In genomic region chr1:39408641-39409054, GRCh38 we compare ENCODE assay signal across 8 cellular contexts.
DNase-seq lines count a peak whose midpoint lies in the region; ATAC-seq and TF ChIP-seq lines count a peak whose summit lies in the region.

No MANE protein-coding gene starts in this region.

- peaks cover 13% of the 10 kb centered on the region for H3K36me3 Mint-ChIP-seq in activated CD4-positive, alpha-beta T cell treated with anti-CD3 and anti-CD28 coated beads, Interleukin-2, amount 10 ng/mL, durations not matched to agents 24 days and 14 days (ENCODE audit: low read depth)

- H3K27me3 ChIP-seq in colonic mucosa: no peaks in the 10 kb centered on the region

- no peak for TF ChIP-seq CTCF in AG09319 (IDR thresholded peaks at IDR 0.05; ENCODE audit: low read depth, low read length)
- no peak for TF ChIP-seq CTCF in colonic mucosa (IDR thresholded peaks at IDR 0.05)

- peak overlapping the region; percentile 90 for H3K4me3 Mint-ChIP-seq in activated CD4-positive, alpha-beta T cell treated with anti-CD3 and anti-CD28 coated beads, Interleukin-2, amount 10 ng/mL, durations not matched to agents 24 days and 14 days

- H3K36me3 ChIP-seq in colonic mucosa: no peaks in the 10 kb centered on the region

- peak overlapping the region; percentile 80 for H3K27ac ChIP-seq in colonic mucosa

- no peak overlapping the region for H3K27ac Mint-ChIP-seq in activated CD4-positive, alpha-beta T cell treated with anti-CD3 and anti-CD28 coated beads, Interleukin-2, amount 10 ng/mL, durations not matched to agents 24 days and 14 days

- peak; percentile 66 for ATAC-seq in HG03442 (IDR thresholded peaks at IDR 0.05; ENCODE audit: unreplicated experiment)

- DNase-seq in AG09319 (ENCODE audit: extremely low read depth, low read depth): peak; percentile 93
- DNase-seq in GM19240 (ENCODE audit: insufficient read length, low spot score): peak; percentile 83
- peak; percentile 100 for DNase-seq in NCI-H510A treated with DMSO at 0.1 percent for 48 hours (lab: John Stamatoyannopoulos, UW)
- DNase-seq in activated CD4-positive, alpha-beta T cell treated with anti-CD3 and anti-CD28 coated beads, Interleukin-2, amount 10 ng/mL, durations not matched to agents 24 days and 14 days: peak; percentile 96
- peak; percentile 94 for DNase-seq in colonic mucosa
- DNase-seq in left kidney (ENCODE audit: low read depth, low spot score): peak; percentile 99
- peak; percentile 80 for DNase-seq in stimulated activated CD4-positive, alpha-beta T cell treated with anti-CD3 and anti-CD28 coated beads, Interleukin-1b, Interleukin-23, amount 100 ng/mL, for 48 hours

- no peaks in the 10 kb centered on the region for H3K27me3 Mint-ChIP-seq in activated CD4-positive, alpha-beta T cell treated with anti-CD3 and anti-CD28 coated beads, Interleukin-2, amount 10 ng/mL, durations not matched to agents 24 days and 14 days

- intact Hi-C loops in activated CD4-positive, alpha-beta T cell treated with anti-CD3 and anti-CD28 coated beads, Interleukin-2, amount 10 ng/mL, durations not matched to agents 24 days and 14 days (cut with micrococcal nuclease): loop anchor here (1.0 to 10.0 kb wide), 3 partner anchors 10 to 304 kb away; no protein-coding TSS in a partner anchor
- intact Hi-C loops in colonic mucosa (cut with DNase I): no loop called here

- peak overlapping the region; percentile 89 for H3K4me3 ChIP-seq in colonic mucosa

- H3K9me3 ChIP-seq in colonic mucosa: no peaks in the 10 kb centered on the region

- H3K4me1 ChIP-seq in colonic mucosa: peaks cover 4% of the 10 kb centered on the region

- peaks cover 50% of the 10 kb centered on the region for H3K4me1 Mint-ChIP-seq in activated CD4-positive, alpha-beta T cell treated with anti-CD3 and anti-CD28 coated beads, Interleukin-2, amount 10 ng/mL, durations not matched to agents 24 days and 14 days

- H3K9ac ChIP-seq in colonic mucosa (ENCODE audit: low read depth in 2 of 2, low read length in 2 of 2): peak overlapping the region; percentile 80 to 84

- no peaks in the 10 kb centered on the region for H3K9me3 Mint-ChIP-seq in activated CD4-positive, alpha-beta T cell treated with anti-CD3 and anti-CD28 coated beads, Interleukin-2, amount 10 ng/mL, durations not matched to agents 24 days and 14 days

Comparison
In these comparisons a context has a peak if more than half of its experiments do, and no peak if none do; other contexts are left out.
1. Peak in every context shown above with its lines: DNase-seq, ATAC-seq, H3K4me3 ChIP-seq and H3K27ac ChIP-seq.